ENCODE assay signal across 9 cellular contexts in the genomic region with DNA sequence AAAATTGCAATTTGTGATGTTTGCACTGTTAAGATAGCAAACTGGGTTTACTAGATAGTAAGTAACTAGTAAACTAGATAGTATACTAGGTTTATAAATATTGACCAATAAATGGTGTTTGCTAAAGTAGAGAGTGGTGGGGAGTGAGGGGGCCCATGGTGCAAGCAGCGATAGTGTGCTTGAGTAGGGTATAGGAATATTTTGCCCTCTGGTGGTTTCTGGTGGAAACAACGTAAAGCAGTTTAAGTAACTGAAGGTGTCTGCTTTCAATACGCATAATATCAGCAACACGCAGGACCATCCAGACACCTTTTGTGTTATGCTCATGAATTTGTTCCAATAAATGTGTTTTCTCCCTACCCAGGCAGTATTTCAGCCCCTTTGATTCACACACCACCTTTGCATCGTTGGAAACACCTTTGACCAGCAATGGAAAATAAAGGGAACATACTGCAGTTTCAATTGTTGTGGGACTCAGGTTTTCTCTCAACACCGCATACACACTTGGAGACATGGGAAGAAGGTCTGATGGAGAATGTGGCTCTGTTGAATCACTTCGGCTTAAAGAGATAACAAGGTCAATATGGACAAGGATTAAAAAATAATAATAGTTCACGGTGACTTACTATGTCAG. TPM values are rescaled to one million over a fixed set of nuclear protein-coding genes. Genes with fewer than 3 reads are reported as not detected.
DNase-seq lines count a peak whose midpoint lies in the region; ATAC-seq, FAIRE-seq and TF ChIP-seq lines count a peak whose summit lies in the region.
"Had no signal": no experiment of that assay in that cellular context is flagged by ENCODE, and none has a peak within 500 bp of the region (broad histone marks: within the 10 kb centered on the region; RNA-seq: fewer than 3 reads in every experiment).

No MANE protein-coding gene starts in this region.

- DNase-seq in SHP77 (lab: John Stamatoyannopoulos, UW) (peak; percentile 43 to 48), SHP77 treated with DMSO at 0.1 percent for 48 hours (lab: John Stamatoyannopoulos, UW) (no peak), NCI-H69 (lab: John Stamatoyannopoulos, UW) (peak; percentile 63), amniotic epithelial cell (ENCODE audit: low read depth) (peak; percentile 56), testis (peak; percentile 41)

- no peaks in the 10 kb centered on the region for H3K9me3 ChIP-seq in testis

- no peaks in the 10 kb centered on the region for H3K36me3 ChIP-seq in testis (ENCODE audit: low read depth, missing control alignments)

- no peak for TF ChIP-seq POLR2A in testis (IDR thresholded peaks at IDR 0.05)

- no peak overlapping the region for H3K4me3 ChIP-seq in testis

- no peaks in the 10 kb centered on the region for H3K4me1 ChIP-seq in testis

- no peak overlapping the region for H3K27ac ChIP-seq in testis
- H3K27ac ChIP-seq: epithelial cell of prostate had no signal

- 53 to 62% methylated on average over 8 of the region's 8 CpGs for whole genome bisulfite sequencing in testis, 2 donors

- peak; percentile 97 for ATAC-seq in GM19455 (IDR thresholded peaks at IDR 0.05; ENCODE audit: unreplicated experiment)
- ATAC-seq in HG03378 (IDR thresholded peaks at IDR 0.05; ENCODE audit: unreplicated experiment): peak; percentile 95

- no peaks in the 10 kb centered on the region for H3K27me3 ChIP-seq in testis

- intact Hi-C loops in testis (cut with DNase I; ENCODE audit: low total_unique reads): no loop called here

- TF ChIP-seq CTCF in testis (IDR thresholded peaks at IDR 0.05): peak; percentile 35 to 68 (median 57)

- FAIRE-seq in islet of Langerhans (lab: Jason Lieb, UNC): peak; percentile 98

RNA-seq across cellular contexts. Expression of gene STAT1, which starts 16.7 kb away (rescaled TPM):
- total RNA-seq in testis: 10 to 100 TPM; 52.7 to 60.5 TPM
- 87.1 TPM for polyA plus RNA-seq in testis (ENCODE audit: insufficient read depth, low read depth, low replicate concordance)
